Comparison of ENCODE assay signal across 8 cellular contexts in genomic region chrX:49043987-49044281, GRCh38. TPM values are rescaled to one million over a fixed set of nuclear protein-coding genes. Genes with fewer than 3 reads are reported as not detected.
DNase-seq lines count a peak whose midpoint lies in the region; ATAC-seq and TF ChIP-seq lines count a peak whose summit lies in the region.

No MANE protein-coding gene starts in this region.

- H3K27me3 ChIP-seq in AG04450 (ENCODE audit: control insufficient read depth, insufficient read depth, low read length), result no peaks in the 10 kb centered on the region
- no peaks in the 10 kb centered on the region for H3K27me3 ChIP-seq in naive thymus-derived CD4-positive, alpha-beta T cell (ENCODE audit: control insufficient read depth in 2 of 2, insufficient read depth in 2 of 2, low read length in 2 of 2)

- ATAC-seq in naive thymus-derived CD4-positive, alpha-beta T cell, result no peak
- no peak for ATAC-seq in HG03196 (IDR thresholded peaks at IDR 0.05; ENCODE audit: unreplicated experiment)

- no peaks in the 10 kb centered on the region for H3K27me3 Mint-ChIP-seq in chondrocyte (ENCODE audit: low read depth)
- H3K27me3 Mint-ChIP-seq in naive thymus-derived CD4-positive, alpha-beta T cell, result no peaks in the 10 kb centered on the region

- peaks cover 0 to 10% (median 0%) of the 10 kb centered on the region in 3 experiments for H3K36me3 ChIP-seq in naive thymus-derived CD4-positive, alpha-beta T cell (ENCODE audit: control insufficient read depth in 2 of 3, insufficient read depth in 3 of 3, low read length in 3 of 3)

- POLR2A ChIA-PET in AG04450 (lab: Yijun Ruan, JAX), result interaction anchor here (0.5 to 1.6 kb wide), 3 partner anchors 9 to 64 kb away, joined by 3 to 4 read pairs (median 3); partner anchors contain the start of gene PRAF2
- POLR2A ChIA-PET in naive thymus-derived CD4-positive, alpha-beta T cell (lab: Charles Lee), result interaction anchor here (1.1 to 2.3 kb wide), 3 partner anchors 72 to 132 kb away, joined by 4 to 10 read pairs (median 7); partner anchors contain the start of genes KCND1, OTUD5 and SLC35A2

- H3K9me3 ChIP-seq in AG04450 (ENCODE audit: control insufficient read depth, insufficient read depth, low read length), result no peaks in the 10 kb centered on the region
- H3K9me3 ChIP-seq in naive thymus-derived CD4-positive, alpha-beta T cell (ENCODE audit: control insufficient read depth in 2 of 3, low read length in 3 of 3), result no peaks in the 10 kb centered on the region

- H3K9me3 Mint-ChIP-seq in chondrocyte (ENCODE audit: low read depth), result peaks cover 5% of the 10 kb centered on the region
- peaks cover 0 to 2% (median 0%) of the 10 kb centered on the region in 11 donors for H3K9me3 Mint-ChIP-seq in naive thymus-derived CD4-positive, alpha-beta T cell

- intact Hi-C loops in naive thymus-derived CD4-positive, alpha-beta T cell (cut with micrococcal nuclease), result loop anchor here (1.0 to 5.0 kb wide), 25 partner anchors 9 to 568 kb away; partner anchors contain the start of genes GRIPAP1 (in 2 of the 2), HDAC6 (in 2 of the 2), PPP1R3F (in 2 of the 2) and PRAF2 (in 2 of the 2)

- peaks cover 5 to 21% of the 10 kb centered on the region in 2 donors for H3K4me1 ChIP-seq in naive thymus-derived CD4-positive, alpha-beta T cell (ENCODE audit: control insufficient read depth in 2 of 2, insufficient read depth in 2 of 2, low read length in 2 of 2)

- H3K27ac Mint-ChIP-seq in chondrocyte (ENCODE audit: unreplicated experiment), result peak overlapping the region; percentile 92
- peak overlapping the region; percentile 80 to 96 (median 96) for H3K27ac Mint-ChIP-seq in naive thymus-derived CD4-positive, alpha-beta T cell

- H3K4me3 Mint-ChIP-seq in chondrocyte (ENCODE audit: unreplicated experiment), result peak overlapping the region; percentile 54
- H3K4me3 Mint-ChIP-seq in naive thymus-derived CD4-positive, alpha-beta T cell, result peak overlapping the region; percentile 78 to 95 (median 88)

- peak overlapping the region; percentile 52 for H3K27ac ChIP-seq in AG04450 (ENCODE audit: low read depth, low read length)
- H3K27ac ChIP-seq in naive thymus-derived CD4-positive, alpha-beta T cell (ENCODE audit: low read depth, low read length), result peak overlapping the region; percentile 96

- CTCF ChIA-PET in AG04450 (lab: Charles Lee), result interaction anchor here (0.9 to 1.4 kb wide), 4 partner anchors 9 to 98 kb away, joined by 3 to 6 read pairs (median 4); no protein-coding TSS in a partner anchor
- CTCF ChIA-PET in naive thymus-derived CD4-positive, alpha-beta T cell (lab: Charles Lee), result no interaction called here

- TF ChIP-seq CTCF in AG04450 (IDR thresholded peaks at IDR 0.05; ENCODE audit: low read depth, low read length) (no peak), chondrocyte (IDR thresholded peaks at IDR 0.05) (peak; percentile 26)

- peaks cover 5% of the 10 kb centered on the region for H3K36me3 Mint-ChIP-seq in chondrocyte (ENCODE audit: low read depth)
- H3K36me3 Mint-ChIP-seq in naive thymus-derived CD4-positive, alpha-beta T cell, result peaks cover 0 to 1% (median 0%) of the 10 kb centered on the region in 5 donors

- H3K4me1 Mint-ChIP-seq in chondrocyte (ENCODE audit: low read depth), result peaks cover 30% of the 10 kb centered on the region
- H3K4me1 Mint-ChIP-seq in naive thymus-derived CD4-positive, alpha-beta T cell, result peaks cover 12 to 37% (median 31%) of the 10 kb centered on the region in 7 donors

- H3K4me3 ChIP-seq in AG04450 (ENCODE audit: low read depth, low read length), result peak overlapping the region; percentile 40
- H3K4me3 ChIP-seq in Jurkat, Clone E6-1 (ENCODE audit: low read length), result peak overlapping the region; percentile 38
- H3K4me3 ChIP-seq in naive thymus-derived CD4-positive, alpha-beta T cell (ENCODE audit: low read length), result peak overlapping the region; percentile 33

- DNase-seq in AG04450 (ENCODE audit: low read depth, low spot score) (no peak), chondrocyte (ENCODE audit: low spot score) (no peak), DMS53 (lab: John Stamatoyannopoulos, UW) (no peak), NCI-H748 treated with DMSO at 0.1 percent for 48 hours (lab: John Stamatoyannopoulos, UW) (no peak), NCI-H1436 treated with DMSO at 0.1 percent for 48 hours (lab: John Stamatoyannopoulos, UW) (no peak)
- DNase-seq in Jurkat, Clone E6-1 (ENCODE audit: low read depth, low spot score), result no peak
- no peak for DNase-seq in naive thymus-derived CD4-positive, alpha-beta T cell

RNA-seq across cellular contexts. Expression of gene TFE3, which starts 0.8 kb away (rescaled TPM):
- polyA plus RNA-seq in AG04450 (2011; rRNA removed), result 28.4 and 42.0 TPM in 2 replicates
- polyA minus RNA-seq in AG04450 (2011; rRNA and poly(A)+ RNA removed), result 48.5 and 49.3 TPM in 2 replicates
- polyA plus RNA-seq in Jurkat, Clone E6-1 (2012; ENCODE audit: insufficient read depth, insufficient read length), result 12.5 TPM
- total RNA-seq in chondrocyte, result 39.3 to 42.5 TPM (median 41.2 TPM) in 3 replicates
- total RNA-seq in naive thymus-derived CD4-positive, alpha-beta T cell, result 10 to 100 TPM; 26.2 to 54.2 (median 30.5) TPM
- polyA plus RNA-seq in naive thymus-derived CD4-positive, alpha-beta T cell, result 1 to 10 TPM; 2.2 to 4.3 TPM

RNA-seq across cellular contexts. Expression of gene CCDC120, which starts 14.9 kb away (rescaled TPM):
- polyA plus RNA-seq in AG04450 (2011; rRNA removed), result 0.83 and 1.0 TPM in 2 replicates
- polyA minus RNA-seq in AG04450 (2011; rRNA and poly(A)+ RNA removed), result 1.00 and 1.1 TPM in 2 replicates
- polyA plus RNA-seq in Jurkat, Clone E6-1 (2012; ENCODE audit: insufficient read depth, insufficient read length), result 5.6 TPM
- total RNA-seq in chondrocyte, result 6.9 to 7.7 TPM (median 7.3 TPM) in 3 replicates
- 10 to 100 TPM in 4 of 5 experiments, 1 to 10 TPM in 1; 7.6 to 15.1 (median 11.3) TPM for total RNA-seq in naive thymus-derived CD4-positive, alpha-beta T cell
- 1 to 10 TPM; 1.3 to 1.6 TPM for polyA plus RNA-seq in naive thymus-derived CD4-positive, alpha-beta T cell

RNA-seq across cellular contexts. Expression of gene PRAF2, which starts 29.9 kb away (rescaled TPM):
- 27.6 and 41.2 TPM in 2 replicates for polyA plus RNA-seq in AG04450 (2011; rRNA removed)
- 25.3 and 29.3 TPM in 2 replicates for polyA minus RNA-seq in AG04450 (2011; rRNA and poly(A)+ RNA removed)
- 51.5 TPM for polyA plus RNA-seq in Jurkat, Clone E6-1 (2012; ENCODE audit: insufficient read depth, insufficient read length)
- 51.9 to 58.3 TPM (median 53.4 TPM) in 3 replicates for total RNA-seq in chondrocyte
- total RNA-seq in naive thymus-derived CD4-positive, alpha-beta T cell, result 10 to 100 TPM; 15.9 to 28.3 (median 20.4) TPM
- 10 to 100 TPM; 46.1 to 56.4 TPM for polyA plus RNA-seq in naive thymus-derived CD4-positive, alpha-beta T cell

RNA-seq across cellular contexts. Expression of gene WDR45, which starts 35.8 kb away (rescaled TPM):
- polyA plus RNA-seq in AG04450 (2011; rRNA removed), result 78.4 and 96.1 TPM in 2 replicates
- polyA minus RNA-seq in AG04450 (2011; rRNA and poly(A)+ RNA removed), result 59.5 and 106 TPM in 2 replicates
- 23.5 TPM for polyA plus RNA-seq in Jurkat, Clone E6-1 (2012; ENCODE audit: insufficient read depth, insufficient read length)
- total RNA-seq in chondrocyte, result 49.2 to 63.0 TPM (median 49.3 TPM) in 3 replicates
- total RNA-seq in naive thymus-derived CD4-positive, alpha-beta T cell, result 100 to 1,000 TPM in 2 of 5 experiments, 10 to 100 TPM in 3; 51.4 to 115 (median 80.0) TPM
- 10 to 100 TPM; 38.3 to 54.2 TPM for polyA plus RNA-seq in naive thymus-derived CD4-positive, alpha-beta T cell

RNA-seq across cellular contexts. Expression of gene GRIPAP1, which starts 41.9 kb away (rescaled TPM):
- polyA plus RNA-seq in AG04450 (2011; rRNA removed), result 24.3 and 25.0 TPM in 2 replicates
- polyA minus RNA-seq in AG04450 (2011; rRNA and poly(A)+ RNA removed), result 18.3 and 21.1 TPM in 2 replicates
- 43.4 TPM for polyA plus RNA-seq in Jurkat, Clone E6-1 (2012; ENCODE audit: insufficient read depth, insufficient read length)
- total RNA-seq in chondrocyte, result 28.8 to 37.5 TPM (median 32.7 TPM) in 3 replicates
- total RNA-seq in naive thymus-derived CD4-positive, alpha-beta T cell, result 100 to 1,000 TPM; 103 to 108 (median 105) TPM
- polyA plus RNA-seq in naive thymus-derived CD4-positive, alpha-beta T cell, result 10 to 100 TPM; 13.6 to 24.9 TPM
